Comparison of ENCODE assay signal across 14 cellular contexts in genomic region chr10:114518401-114519305, GRCh38.
DNase-seq lines count a peak whose midpoint lies in the region; ATAC-seq and TF ChIP-seq lines count a peak whose summit lies in the region.
"Had no signal": no experiment of that assay in that cellular context is flagged by ENCODE, and none has a peak within 500 bp of the region (broad histone marks: within the 10 kb centered on the region; RNA-seq: fewer than 3 reads in every experiment).

No MANE protein-coding gene starts in this region.

- H3K4me3 ChIP-seq in RWPE2 (ENCODE audit: severe bottlenecking) (no peak overlapping the region), subcutaneous abdominal adipose tissue (ENCODE audit: low read depth in 1 of 5, low read length in 5 of 5) (no peak overlapping the region)
- H3K4me3 ChIP-seq: thoracic aorta had no signal

- CTCF ChIA-PET in activated CD4-positive, alpha-beta T cell treated with anti-CD3 and anti-CD28 coated beads, Interleukin-2, amount 10 ng/mL, durations not matched to agents 7 days and 5 days (lab: Charles Lee): interaction anchor here (0.8 to 2.3 kb wide), 11 partner anchors 9 to 47 kb away, joined by 3 to 8 read pairs (median 5); no protein-coding TSS in a partner anchor

- no peaks in the 10 kb centered on the region for H3K27me3 ChIP-seq in RWPE2 (ENCODE audit: insufficient read depth, poor library complexity, severe bottlenecking)
- H3K27me3 ChIP-seq in foreskin keratinocyte: no peaks in the 10 kb centered on the region
- no peaks in the 10 kb centered on the region for H3K27me3 ChIP-seq in subcutaneous abdominal adipose tissue (ENCODE audit: control insufficient read depth in 5 of 5, insufficient read depth in 4 of 5, low read length in 5 of 5)

- no peaks in the 10 kb centered on the region for H3K9me3 ChIP-seq in RWPE2 (ENCODE audit: severe bottlenecking)
- H3K9me3 ChIP-seq in subcutaneous abdominal adipose tissue (ENCODE audit: control insufficient read depth in 5 of 5, low read length in 5 of 5): no peaks in the 10 kb centered on the region
- H3K9me3 ChIP-seq: thoracic aorta had no signal

- no peaks in the 10 kb centered on the region for H3K27me3 Mint-ChIP-seq in activated CD4-positive, alpha-beta T cell treated with anti-CD3 and anti-CD28 coated beads, Interleukin-2, amount 10 ng/mL, durations not matched to agents 7 days and 5 days
- H3K27me3 Mint-ChIP-seq: naive B cell had no signal

- H3K4me1 ChIP-seq in RWPE2 (ENCODE audit: insufficient read depth, poor library complexity, severe bottlenecking): peaks cover 31% of the 10 kb centered on the region
- H3K4me1 ChIP-seq in foreskin keratinocyte: peaks cover 20% of the 10 kb centered on the region
- H3K4me1 ChIP-seq in subcutaneous abdominal adipose tissue (ENCODE audit: control insufficient read depth in 5 of 5, insufficient read depth in 5 of 5, low read length in 5 of 5): peaks cover 0 to 31% (median 6%) of the 10 kb centered on the region in 5 donors

- peaks cover 97% of the 10 kb centered on the region for H3K4me1 Mint-ChIP-seq in activated CD4-positive, alpha-beta T cell treated with anti-CD3 and anti-CD28 coated beads, Interleukin-2, amount 10 ng/mL, durations not matched to agents 7 days and 5 days

- POLR2A ChIA-PET in activated CD4-positive, alpha-beta T cell treated with anti-CD3 and anti-CD28 coated beads, Interleukin-2, amount 10 ng/mL, durations not matched to agents 7 days and 5 days (lab: Charles Lee): interaction anchor here (0.5 kb wide), 1 partner anchor 16 kb away, joined by 3 read pairs; no protein-coding TSS in a partner anchor

- TF ChIP-seq CTCF in RWPE2 (IDR thresholded peaks at IDR 0.05; ENCODE audit: poor library complexity, severe bottlenecking) (no peak), foreskin keratinocyte (conservative IDR thresholded peaks at IDR 0.05) (no peak)

- H3K36me3 ChIP-seq in RWPE2 (ENCODE audit: low read depth) (no peaks in the 10 kb centered on the region), subcutaneous abdominal adipose tissue (ENCODE audit: control insufficient read depth in 5 of 5, insufficient read depth in 5 of 5, low read length in 5 of 5) (peaks cover 0 to 8% (median 0%) of the 10 kb centered on the region in 5 donors)
- H3K36me3 ChIP-seq: thoracic aorta had no signal

- DNase-seq in activated CD4-positive, alpha-beta T cell treated with anti-CD3 and anti-CD28 coated beads, Interleukin-2, amount 10 ng/mL, durations not matched to agents 7 days and 5 days: no peak
- DNase-seq in activated CD4-positive, alpha-beta T cell treated with anti-CD3 and anti-CD28 coated beads, Interleukin-2, amount 50 U/mL, for 1 hour: no peak
- DNase-seq in RWPE2 (ENCODE audit: low spot score) (no peak), foreskin keratinocyte (peak; percentile 16 to 31), SW480 (ENCODE audit: low spot score) (no peak), 8988T (no peak)
- DNase-seq: activated CD4-positive, alpha-beta T cell treated with anti-CD3 and anti-CD28 coated beads, Interleukin-2, amount 50 U/mL, for 4 hours; HFFc6; naive B cell; NCI-H1694 treated with DMSO at 0.1 percent for 48 hours had no signal

- H3K9me3 Mint-ChIP-seq in activated CD4-positive, alpha-beta T cell treated with anti-CD3 and anti-CD28 coated beads, Interleukin-2, amount 10 ng/mL, durations not matched to agents 7 days and 5 days: no peaks in the 10 kb centered on the region
- H3K9me3 Mint-ChIP-seq: HFFc6, naive B cell had no signal

- ATAC-seq in RWPE2 (ENCODE audit: low read depth) (peak; percentile 83), foreskin keratinocyte (peak; percentile 14), GM18873 (IDR thresholded peaks at IDR 0.05; ENCODE audit: low FRiP score, unreplicated experiment) (no peak)

- H3K4me3 Mint-ChIP-seq in activated CD4-positive, alpha-beta T cell treated with anti-CD3 and anti-CD28 coated beads, Interleukin-2, amount 10 ng/mL, durations not matched to agents 7 days and 5 days: peak overlapping the region; percentile 29
- H3K4me3 Mint-ChIP-seq: HFFc6 had no signal

- no peak overlapping the region for H3K9ac ChIP-seq in subcutaneous abdominal adipose tissue (ENCODE audit: low read length in 5 of 5)

- peak overlapping the region; percentile 82 for H3K27ac ChIP-seq in RWPE2 (ENCODE audit: poor library complexity, severe bottlenecking)
- peak overlapping the region; percentile 95 for H3K27ac ChIP-seq in foreskin keratinocyte
- peak overlapping the region; percentile 54 for H3K27ac ChIP-seq in subcutaneous abdominal adipose tissue (ENCODE audit: low read depth, low read length)
- H3K27ac ChIP-seq: HL-60, thoracic aorta had no signal

- H3K36me3 Mint-ChIP-seq in activated CD4-positive, alpha-beta T cell treated with anti-CD3 and anti-CD28 coated beads, Interleukin-2, amount 10 ng/mL, durations not matched to agents 7 days and 5 days (ENCODE audit: low read depth): peaks cover 55% of the 10 kb centered on the region

- peak overlapping the region; percentile 83 for H3K27ac Mint-ChIP-seq in activated CD4-positive, alpha-beta T cell treated with anti-CD3 and anti-CD28 coated beads, Interleukin-2, amount 10 ng/mL, durations not matched to agents 7 days and 5 days
- H3K27ac Mint-ChIP-seq: HFFc6 had no signal

Comparison
In these comparisons a context has a peak if more than half of its experiments do, and no peak if none do; other contexts are left out.
1. DNase-seq: peak in foreskin keratinocyte (2 of 2); none in activated CD4-positive, alpha-beta T cell treated with anti-CD3 and anti-CD28 coated beads, Interleukin-2, amount 10 ng/mL, durations not matched to agents 7 days and 5 days (single experiment), activated CD4-positive, alpha-beta T cell treated with anti-CD3 and anti-CD28 coated beads, Interleukin-2, amount 50 U/mL, for 1 hour (single experiment), RWPE2 (single experiment), SW480 (single experiment) and 8988T (single experiment).
2. Peak in every context shown above with its lines, with median percentiles within 50 percentile points of each other: H3K27ac ChIP-seq.